13 cellular contexts compared by ENCODE assay signal in genomic region chr1:9882296-9882944, GRCh38. TPM values are rescaled to one million over a fixed set of nuclear protein-coding genes. Genes with fewer than 3 reads are reported as not detected.
DNase-seq lines count a peak whose midpoint lies in the region; ATAC-seq and TF ChIP-seq lines count a peak whose summit lies in the region.
"Had no signal": no experiment of that assay in that cellular context is flagged by ENCODE, and none has a peak within 500 bp of the region (broad histone marks: within the 10 kb centered on the region; RNA-seq: fewer than 3 reads in every experiment).

No MANE protein-coding gene starts in this region.

- H3K36me3 ChIP-seq in CD8-positive, alpha-beta memory T cell (ENCODE audit: insufficient read depth, low read length) = no peaks in the 10 kb centered on the region
- H3K36me3 ChIP-seq in vagina = no peaks in the 10 kb centered on the region

- peak overlapping the region; percentile 39 for H3K27ac ChIP-seq in CD8-positive, alpha-beta memory T cell (ENCODE audit: low read depth, low read length)
- no peak overlapping the region for H3K27ac ChIP-seq in vagina
- H3K27ac ChIP-seq: GM23248 had no signal

- no peak overlapping the region for H3K4me3 ChIP-seq in CD8-positive, alpha-beta memory T cell (ENCODE audit: low read length)
- H3K4me3 ChIP-seq in vagina = no peak overlapping the region
- H3K4me3 ChIP-seq: GM23248 had no signal

- TF ChIP-seq CTCF in natural killer cell (IDR thresholded peaks at IDR 0.05) (no peak), vagina (IDR thresholded peaks at IDR 0.05) (no peak)

- H3K36me3 Mint-ChIP-seq in CD8-positive, alpha-beta memory T cell = peaks cover 0 to 4% (median 3%) of the 10 kb centered on the region in 3 donors
- no peaks in the 10 kb centered on the region for H3K36me3 Mint-ChIP-seq in activated naive CD8-positive, alpha-beta T cell
- H3K36me3 Mint-ChIP-seq in natural killer cell = no peaks in the 10 kb centered on the region

- POLR2A ChIA-PET in CD8-positive, alpha-beta memory T cell (lab: Charles Lee) = interaction anchor here (0.6 kb wide), 1 partner anchor 15 kb away, joined by 4 read pairs; no protein-coding TSS in a partner anchor

- no peaks in the 10 kb centered on the region for H3K9me3 Mint-ChIP-seq in CD8-positive, alpha-beta memory T cell
- no peaks in the 10 kb centered on the region for H3K9me3 Mint-ChIP-seq in activated naive CD8-positive, alpha-beta T cell (ENCODE audit: low read depth)
- no peaks in the 10 kb centered on the region for H3K9me3 Mint-ChIP-seq in natural killer cell
- H3K9me3 Mint-ChIP-seq: naive B cell had no signal

- ATAC-seq in natural killer cell (peak; percentile 68 to 82 (median 80)), GM18858 (IDR thresholded peaks at IDR 0.05; ENCODE audit: unreplicated experiment) (no peak), GM19455 (IDR thresholded peaks at IDR 0.05; ENCODE audit: unreplicated experiment) (no peak)

- H3K4me3 Mint-ChIP-seq in CD8-positive, alpha-beta memory T cell = peak overlapping the region in 6 of 7 donors; percentile 49 to 86 (median 69)
- H3K4me3 Mint-ChIP-seq in activated naive CD8-positive, alpha-beta T cell = peak overlapping the region; percentile 49
- peak overlapping the region; percentile 80 for H3K4me3 Mint-ChIP-seq in natural killer cell
- H3K4me3 Mint-ChIP-seq: naive B cell had no signal

- TF ChIP-seq POLR2A in vagina (IDR thresholded peaks at IDR 0.05) = no peak

- peak overlapping the region; percentile 85 to 97 (median 94) for H3K27ac Mint-ChIP-seq in CD8-positive, alpha-beta memory T cell
- peak overlapping the region; percentile 83 for H3K27ac Mint-ChIP-seq in activated naive CD8-positive, alpha-beta T cell
- H3K27ac Mint-ChIP-seq in natural killer cell = peak overlapping the region; percentile 87 to 90

- DNase-seq in CD8-positive, alpha-beta memory T cell = peak in 3 of 5 donors; percentile 5 to 50 (median 14)
- DNase-seq in KG1 (lab: John Stamatoyannopoulos, UW) (peak; percentile 10), natural killer cell (no peak), occipital lobe (lab: John Stamatoyannopoulos, UW) (no peak), vagina (ENCODE audit: extremely low spot score in 2 of 2) (no peak)
- DNase-seq: caudate nucleus; naive B cell; NCI-H187; stimulated activated CD4-positive, alpha-beta T cell treated with anti-CD3 and anti-CD28 coated beads, Interleukin-15, amount 100 ng/mL, for 24 hours had no signal

- H3K4me1 Mint-ChIP-seq in CD8-positive, alpha-beta memory T cell = peaks cover 19 to 29% (median 29%) of the 10 kb centered on the region in 3 donors
- peaks cover 15% of the 10 kb centered on the region for H3K4me1 Mint-ChIP-seq in activated naive CD8-positive, alpha-beta T cell (ENCODE audit: low read depth)
- peaks cover 47% of the 10 kb centered on the region in 2 donors for H3K4me1 Mint-ChIP-seq in natural killer cell

- H3K9me3 ChIP-seq in CD8-positive, alpha-beta memory T cell (ENCODE audit: low read length) = no peaks in the 10 kb centered on the region
- no peaks in the 10 kb centered on the region for H3K9me3 ChIP-seq in vagina

- H3K27me3 Mint-ChIP-seq in CD8-positive, alpha-beta memory T cell = no peaks in the 10 kb centered on the region
- no peaks in the 10 kb centered on the region for H3K27me3 Mint-ChIP-seq in activated naive CD8-positive, alpha-beta T cell
- no peaks in the 10 kb centered on the region for H3K27me3 Mint-ChIP-seq in natural killer cell (ENCODE audit: low read depth in 2 of 2)
- H3K27me3 Mint-ChIP-seq: naive B cell had no signal

- CTCF ChIA-PET in CD8-positive, alpha-beta memory T cell (lab: Charles Lee) = interaction anchor here (1.0 to 1.6 kb wide), 4 partner anchors 9 to 267 kb away, joined by 3 read pairs; no protein-coding TSS in a partner anchor

- no peaks in the 10 kb centered on the region for H3K27me3 ChIP-seq in CD8-positive, alpha-beta memory T cell (ENCODE audit: insufficient read depth, low read length, poor library complexity, severe bottlenecking)
- H3K27me3 ChIP-seq in vagina = no peaks in the 10 kb centered on the region

- H3K4me1 ChIP-seq in CD8-positive, alpha-beta memory T cell (ENCODE audit: insufficient read depth, low read length) = peaks cover 23% of the 10 kb centered on the region
- H3K4me1 ChIP-seq in vagina = peaks cover 24% of the 10 kb centered on the region

- intact Hi-C loops in natural killer cell (cut with micrococcal nuclease) = no loop called here
- intact Hi-C loops in vagina (cut with DNase I) = no loop called here

RNA-seq across cellular contexts. Expression of gene CTNNBIP1, which starts 27.6 kb away (rescaled TPM):
- 10 to 100 TPM in 1 of 2 experiments, 1 to 10 TPM in 1; 9.1 to 10.7 TPM for total RNA-seq in CD8-positive, alpha-beta memory T cell
- 12.9 TPM for polyA plus RNA-seq in CD8-positive, alpha-beta memory T cell
- total RNA-seq in natural killer cell (10 to 100 TPM; 26.4 to 31.0 (median 29.8) TPM), occipital lobe (40.1 TPM), vagina (44.7 TPM)

RNA-seq across cellular contexts. Expression of gene CLSTN1, which starts 58.7 kb away (rescaled TPM):
- total RNA-seq in CD8-positive, alpha-beta memory T cell = 10 to 100 TPM; 38.4 to 40.8 TPM
- 48.2 TPM for polyA plus RNA-seq in CD8-positive, alpha-beta memory T cell
- total RNA-seq in natural killer cell (100 to 1,000 TPM in 1 of 3 donors, 10 to 100 TPM in 2; 83.1 to 114 (median 94.5) TPM), occipital lobe (129 TPM), vagina (96.5 TPM)

Comparison
In these comparisons a context has a peak if more than half of its experiments do, and no peak if none do; other contexts are left out.
1. DNase-seq: peak in CD8-positive, alpha-beta memory T cell (3 of 5) and KG1 (single experiment); none in natural killer cell (single experiment), occipital lobe (single experiment) and vagina (0 of 2).
2. ATAC-seq: peak in natural killer cell (3 of 3); none in GM18858 (single experiment) and GM19455 (single experiment).
3. Peak in every context shown above with its lines, with median percentiles within 50 percentile points of each other: H3K27ac Mint-ChIP-seq and H3K4me3 Mint-ChIP-seq.